1 cellular context compared by ENCODE assay signal in the genomic region with DNA sequence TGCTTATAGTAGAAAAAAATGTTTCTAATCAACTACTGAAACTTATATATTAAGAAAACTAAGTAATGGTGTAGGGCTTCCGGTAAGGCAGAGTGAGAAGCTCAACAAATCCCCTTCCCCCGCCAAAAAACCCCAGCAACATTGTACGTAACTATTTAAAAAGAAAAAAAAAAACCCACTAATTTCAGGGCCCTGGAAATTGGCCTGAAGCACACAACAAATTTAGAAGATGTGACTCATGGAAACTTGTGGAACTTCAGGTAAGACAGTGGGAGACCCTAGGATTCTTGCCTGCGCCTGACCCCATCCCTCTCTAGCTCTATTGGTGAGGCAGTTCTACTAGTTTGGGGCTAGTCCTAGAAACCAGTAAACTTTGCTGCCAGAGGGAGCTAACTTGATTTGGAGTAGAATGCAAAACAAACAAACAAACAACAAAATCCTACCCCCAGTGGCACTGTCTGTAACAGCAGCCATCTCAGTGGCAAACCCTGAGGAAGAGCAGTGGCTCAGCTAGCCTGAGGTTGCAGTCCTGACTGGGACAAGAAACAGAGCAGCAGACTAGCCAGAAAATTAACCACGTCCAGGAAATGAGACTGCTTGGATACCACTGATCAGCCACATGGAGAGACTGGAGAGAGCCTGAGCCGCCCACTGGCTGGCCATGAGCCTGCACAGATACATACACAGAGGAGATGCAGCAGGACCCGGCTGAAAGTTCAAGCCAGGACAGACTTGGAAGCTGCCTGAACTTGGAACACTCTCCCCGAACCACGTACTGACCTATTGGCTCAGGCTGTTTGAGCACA.
TF ChIP-seq lines count a peak whose summit lies in the region.

No MANE protein-coding gene starts in this region.

TF ChIP-seq in IMR-90, 13 proteins besides CTCF, POLR2A, EP300 and RAD21:
- TF ChIP-seq, protein P1, sequence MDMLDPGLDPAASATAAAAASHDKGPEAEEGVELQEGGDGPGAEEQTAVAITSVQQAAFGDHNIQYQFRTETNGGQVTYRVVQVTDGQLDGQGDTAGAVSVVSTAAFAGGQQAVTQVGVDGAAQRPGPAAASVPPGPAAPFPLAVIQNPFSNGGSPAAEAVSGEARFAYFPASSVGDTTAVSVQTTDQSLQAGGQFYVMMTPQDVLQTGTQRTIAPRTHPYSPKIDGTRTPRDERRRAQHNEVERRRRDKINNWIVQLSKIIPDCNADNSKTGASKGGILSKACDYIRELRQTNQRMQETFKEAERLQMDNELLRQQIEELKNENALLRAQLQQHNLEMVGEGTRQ (IDR thresholded peaks at IDR 0.05; ENCODE audit: low read depth, low read length): no peak
- TF ChIP-seq CHD1 (IDR thresholded peaks at IDR 0.05; ENCODE audit: low read depth, low read length) (no peak), BHLHE40 (IDR thresholded peaks at IDR 0.05; ENCODE audit: low read depth, low read length) (no peak), MXI1 (IDR thresholded peaks at IDR 0.05; ENCODE audit: borderline replicate concordance, low read depth, low read length) (0 out of 2 replicates have a peak, but pooled peaks have one; percentile 14), MAFK (IDR thresholded peaks at IDR 0.05; ENCODE audit: low read depth, low read length) (no peak)
